Comparison of ENCODE assay signal across 26 cellular contexts in genomic region chr9:103304797-103305196, GRCh38.
"Had no signal": no experiment of that assay in that cellular context is flagged by ENCODE, and none has a peak within 500 bp of the region (broad histone marks: within the 10 kb centered on the region; RNA-seq: fewer than 3 reads in every experiment).

No MANE protein-coding gene starts in this region.

- H3K27ac ChIP-seq: brain microvascular endothelial cell, coronary artery, dorsolateral prefrontal cortex, esophagus squamous epithelium, gastroesophageal sphincter, heart right ventricle, WERI-Rb-1 had no signal

- H3K4me1 ChIP-seq: esophagus squamous epithelium, gastroesophageal sphincter, heart right ventricle had no signal

- H3K4me3 ChIP-seq: coronary artery, dorsolateral prefrontal cortex, esophagus squamous epithelium, gastroesophageal sphincter, heart right ventricle had no signal

- ATAC-seq: activated CD4-positive, CD25-positive, alpha-beta regulatory T cell treated with anti-CD3 and anti-CD28 coated beads, Interleukin-2, amount 50 U/mL, for 24 hours; activated CD8-positive, alpha-beta T cell treated with anti-CD3 and anti-CD28 coated beads for 36 hours; activated T-cell treated with anti-CD3 and anti-CD28 coated beads, Interleukin-2, amount 50 U/mL, for 4 hours; activated T-helper 17 cell treated with anti-CD3 and anti-CD28 coated beads, Interleukin-2, amount 50 U/mL, for 72 hours; gastroesophageal sphincter; heart right ventricle; T-helper 17 cell had no signal

- H3K27me3 ChIP-seq: brain microvascular endothelial cell, dorsolateral prefrontal cortex, esophagus squamous epithelium, gastroesophageal sphincter, heart right ventricle had no signal

- H3K36me3 ChIP-seq: brain microvascular endothelial cell, esophagus squamous epithelium, gastroesophageal sphincter, heart right ventricle, WERI-Rb-1 had no signal

- DNase-seq: activated B cell treated with CpG ODN at 0.5 μM for 24 hours; activated CD4-positive, alpha-beta T cell treated with anti-CD3 and anti-CD28 coated beads for 48 hours; activated CD4-positive, alpha-beta T cell treated with anti-CD3 and anti-CD28 coated beads, Interleukin-2, amount 50 U/mL, for 1 hour; activated CD4-positive, alpha-beta T cell treated with anti-CD3 and anti-CD28 coated beads, Interleukin-2, amount 50 U/mL, for 48 hours; activated CD8-positive, alpha-beta memory T cell treated with anti-CD3 and anti-CD28 coated beads for 24 hours; activated CD8-positive, alpha-beta T cell treated with anti-CD3 and anti-CD28 coated beads for 36 hours; activated effector memory CD4-positive, alpha-beta T cell treated with Interleukin-2 at 50 U/mL for 16 hours; activated gamma-delta T cell treated with Interleukin-2 at 50 U/mL for 16 hours; activated naive CD4-positive, alpha-beta T cell treated with anti-CD3 and anti-CD28 coated beads, Interleukin-2, amount 50 U/mL, for 16 hours; activated naive CD4-positive, alpha-beta T cell treated with Interleukin-2 at 50 U/mL for 16 hours; activated T-cell treated with anti-CD3 and anti-CD28 coated beads, Interleukin-2, amount 50 U/mL, for 4 hours; amniotic stem cell; anterior cingulate cortex; brain microvascular endothelial cell; dorsolateral prefrontal cortex; effector memory CD4-positive, alpha-beta T cell; esophagus squamous epithelium; foreskin melanocyte; heart right ventricle; T-helper 17 cell; T1000; WERI-Rb-1 had no signal
